Comparison of ENCODE assay signal across 13 cellular contexts in the genomic region with DNA sequence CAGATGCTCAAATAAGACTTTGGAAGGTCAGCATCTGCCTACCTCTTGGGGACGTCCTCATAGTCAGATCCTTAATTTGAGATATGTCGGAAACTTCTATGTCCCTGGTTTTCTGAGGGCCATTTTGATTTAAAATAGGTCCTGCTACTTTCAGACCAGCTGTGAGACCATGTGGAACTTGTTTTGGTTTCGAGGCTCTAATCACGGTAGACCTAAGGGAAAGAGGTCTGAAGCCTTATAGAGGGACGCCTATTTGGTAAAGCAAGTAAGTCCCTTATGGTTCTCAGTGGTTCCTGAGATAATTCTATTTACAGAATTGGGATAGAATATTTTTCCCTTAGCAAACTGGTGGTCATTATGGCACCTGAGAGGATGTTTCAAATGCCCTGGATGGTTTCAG.
DNase-seq lines count a peak whose midpoint lies in the region; ATAC-seq, FAIRE-seq and TF ChIP-seq lines count a peak whose summit lies in the region.
"Had no signal": no experiment of that assay in that cellular context is flagged by ENCODE, and none has a peak within 500 bp of the region (broad histone marks: within the 10 kb centered on the region; RNA-seq: fewer than 3 reads in every experiment).

No MANE protein-coding gene starts in this region.

- no peak overlapping the region for H3K27ac ChIP-seq in K562 (ENCODE audit: extremely low read depth, low read depth, low read length)

- no peaks in the 10 kb centered on the region for H3K9me3 ChIP-seq in K562 (replicated peaks; ENCODE audit: control insufficient read depth, insufficient read depth, low read depth, low read length)

- no peak for TF ChIP-seq CTCF in GM12865 (IDR thresholded peaks at IDR 0.05; ENCODE audit: insufficient read depth, low read depth, low read length, missing control alignments)
- TF ChIP-seq CTCF in K562 (IDR thresholded peaks at IDR 0.05 in 2 of 3, conservative IDR thresholded peaks at IDR 0.05 in 1 of 3; ENCODE audit: insufficient read depth in 2 of 3, low read depth in 1 of 3, low read length in 3 of 3): no peak

- DNase-seq in GM12865 (ENCODE audit: low read depth) (peak; percentile 61), K562 (ENCODE audit: extremely low read depth in 1 of 4, low spot score in 3 of 4) (no peak), SIG-M5 treated with dmso at 0.1 percent for 504 hours (lab: John Stamatoyannopoulos, UW; ENCODE audit: unreplicated experiment) (no peak), activated T-cell treated with anti-CD3 and anti-CD28 coated beads for 4 hours (no peak), cerebellar nuclear complex (lab: John Stamatoyannopoulos, UW) (no peak)
- DNase-seq in activated naive CD4-positive, alpha-beta T cell (lab: John Stamatoyannopoulos, UW): no peak
- DNase-seq: DMS79 treated with DMSO at 0.1 percent for 48 hours, GOT3, NCI-H1417 treated with DMSO at 0.1 percent for 48 hours, NCI-H187 treated with DMSO at 0.1 percent for 48 hours, T-helper 17 cell had no signal

- 8% methylated on average over 5 of the region's 5 CpGs for WGBS in K562 (ENCODE audit: insufficient coverage, low coverage, missing lambda C conversion rate)

- no peaks in the 10 kb centered on the region; a peak in 1 of 5 replicates for H3K27me3 ChIP-seq in K562 (ENCODE audit: control insufficient read depth in 2 of 2, insufficient read depth in 2 of 2, low read length in 2 of 2)

- intact Hi-C loops in K562 (cut with micrococcal nuclease): no loop called here

- peaks cover 0 to 5% of the 10 kb centered on the region in 2 experiments; a peak in 1 of 5 replicates for H3K4me1 ChIP-seq in K562 (replicated peaks in 1 of 2; ENCODE audit: control insufficient read depth in 2 of 2, insufficient read depth in 2 of 2, low read length in 2 of 2)

- H3K9ac ChIP-seq in K562 (ENCODE audit: insufficient read depth in 1 of 2, low read depth in 2 of 2, low read length in 2 of 2): no peak overlapping the region

- in situ Hi-C loops in K562 (cut with MboI): no loop called here

- no peaks in the 10 kb centered on the region for H3K36me3 ChIP-seq in K562 (ENCODE audit: control insufficient read depth, insufficient read depth, low read length)

- H3K79me2 ChIP-seq in K562 (ENCODE audit: control insufficient read depth, insufficient read depth, low read length): no peaks in the 10 kb centered on the region

- CTCF ChIA-PET in K562 (lab: Yijun Ruan, JAX; ENCODE audit: low intra/inter-chr PET ratio): no interaction called here

- no peak for TF ChIP-seq EP300 in K562 (IDR thresholded peaks at IDR 0.05; ENCODE audit: low read length)

- POLR2A ChIA-PET in K562 (lab: Yijun Ruan, JAX): interaction anchor here (0.5 kb wide), 1 partner anchor 169 kb away, joined by 3 read pairs; no protein-coding TSS in a partner anchor

- TF ChIP-seq RAD21 in K562 (CRISPR knock-in tag; conservative IDR thresholded peaks at IDR 0.05 in 1 of 2, IDR thresholded peaks at IDR 0.05 in 1 of 2): no peak

- no peaks in the 10 kb centered on the region for H3K9me1 ChIP-seq in K562 (ENCODE audit: control insufficient read depth, insufficient read depth, low read length)

- H4K20me1 ChIP-seq in K562 (replicated peaks; ENCODE audit: control insufficient read depth, insufficient read depth, low read length): no peaks in the 10 kb centered on the region

- H3K4me3 ChIP-seq in GM12865 (ENCODE audit: low read depth, low read length) (no peak overlapping the region), K562 (no peak overlapping the region)

- no peak overlapping the region for H3K4me2 ChIP-seq in K562 (ENCODE audit: insufficient read depth, low read length)

- ATAC-seq in GM19324 (IDR thresholded peaks at IDR 0.05; ENCODE audit: low FRiP score, unreplicated experiment): peak; percentile 60
- ATAC-seq in HG03342 (IDR thresholded peaks at IDR 0.05; ENCODE audit: unreplicated experiment): peak; percentile 48
- ATAC-seq in K562: no peak

- H2AFZ ChIP-seq in K562 (ENCODE audit: low read depth, low read length): peak overlapping the region; percentile 62; the same call in 1 of the 2 replicates

- no peak for TF ChIP-seq POLR2A in K562 (conservative IDR thresholded peaks at IDR 0.05)

- no TSS peak for BruUV-seq in K562 (replicated peaks; lab: Mats Ljungman, UMichigan)

- no peak for FAIRE-seq in K562 (lab: Jason Lieb, UNC)

TF ChIP-seq in K562, 482 proteins besides CTCF, POLR2A, EP300 and RAD21 (continues in another document):
- TF ChIP-seq, protein P1, sequence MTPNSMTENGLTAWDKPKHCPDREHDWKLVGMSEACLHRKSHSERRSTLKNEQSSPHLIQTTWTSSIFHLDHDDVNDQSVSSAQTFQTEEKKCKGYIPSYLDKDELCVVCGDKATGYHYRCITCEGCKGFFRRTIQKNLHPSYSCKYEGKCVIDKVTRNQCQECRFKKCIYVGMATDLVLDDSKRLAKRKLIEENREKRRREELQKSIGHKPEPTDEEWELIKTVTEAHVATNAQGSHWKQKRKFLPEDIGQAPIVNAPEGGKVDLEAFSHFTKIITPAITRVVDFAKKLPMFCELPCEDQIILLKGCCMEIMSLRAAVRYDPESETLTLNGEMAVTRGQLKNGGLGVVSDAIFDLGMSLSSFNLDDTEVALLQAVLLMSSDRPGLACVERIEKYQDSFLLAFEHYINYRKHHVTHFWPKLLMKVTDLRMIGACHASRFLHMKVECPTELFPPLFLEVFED (CRISPR knock-in tag; conservative IDR thresholded peaks at IDR 0.05): no peak
- no peak for TF ChIP-seq NR4A1 (CRISPR knock-in tag; IDR thresholded peaks at IDR 0.05)
- TF ChIP-seq NR4A1 (tag; IDR thresholded peaks at IDR 0.05): no peak
- TF ChIP-seq, protein P2, sequence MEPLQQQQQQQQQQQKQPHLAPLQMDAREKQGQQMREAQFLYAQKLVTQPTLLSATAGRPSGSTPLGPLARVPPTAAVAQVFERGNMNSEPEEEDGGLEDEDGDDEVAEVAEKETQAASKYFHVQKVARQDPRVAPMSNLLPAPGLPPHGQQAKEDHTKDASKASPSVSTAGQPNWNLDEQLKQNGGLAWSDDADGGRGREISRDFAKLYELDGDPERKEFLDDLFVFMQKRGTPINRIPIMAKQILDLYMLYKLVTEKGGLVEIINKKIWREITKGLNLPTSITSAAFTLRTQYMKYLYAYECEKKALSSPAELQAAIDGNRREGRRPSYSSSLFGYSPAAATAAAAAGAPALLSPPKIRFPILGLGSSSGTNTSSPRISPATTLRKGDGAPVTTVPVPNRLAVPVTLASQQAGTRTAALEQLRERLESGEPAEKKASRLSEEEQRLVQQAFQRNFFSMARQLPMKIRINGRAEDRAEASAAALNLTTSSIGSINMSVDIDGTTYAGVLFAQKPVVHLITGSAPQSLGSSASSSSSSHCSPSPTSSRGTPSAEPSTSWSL (CRISPR knock-in tag; IDR thresholded peaks at IDR 0.05; ENCODE audit: borderline replicate concordance): no peak
- TF ChIP-seq CXXC5 (CRISPR knock-in tag; IDR thresholded peaks at IDR 0.05): no peak
- TF ChIP-seq, protein P3, sequence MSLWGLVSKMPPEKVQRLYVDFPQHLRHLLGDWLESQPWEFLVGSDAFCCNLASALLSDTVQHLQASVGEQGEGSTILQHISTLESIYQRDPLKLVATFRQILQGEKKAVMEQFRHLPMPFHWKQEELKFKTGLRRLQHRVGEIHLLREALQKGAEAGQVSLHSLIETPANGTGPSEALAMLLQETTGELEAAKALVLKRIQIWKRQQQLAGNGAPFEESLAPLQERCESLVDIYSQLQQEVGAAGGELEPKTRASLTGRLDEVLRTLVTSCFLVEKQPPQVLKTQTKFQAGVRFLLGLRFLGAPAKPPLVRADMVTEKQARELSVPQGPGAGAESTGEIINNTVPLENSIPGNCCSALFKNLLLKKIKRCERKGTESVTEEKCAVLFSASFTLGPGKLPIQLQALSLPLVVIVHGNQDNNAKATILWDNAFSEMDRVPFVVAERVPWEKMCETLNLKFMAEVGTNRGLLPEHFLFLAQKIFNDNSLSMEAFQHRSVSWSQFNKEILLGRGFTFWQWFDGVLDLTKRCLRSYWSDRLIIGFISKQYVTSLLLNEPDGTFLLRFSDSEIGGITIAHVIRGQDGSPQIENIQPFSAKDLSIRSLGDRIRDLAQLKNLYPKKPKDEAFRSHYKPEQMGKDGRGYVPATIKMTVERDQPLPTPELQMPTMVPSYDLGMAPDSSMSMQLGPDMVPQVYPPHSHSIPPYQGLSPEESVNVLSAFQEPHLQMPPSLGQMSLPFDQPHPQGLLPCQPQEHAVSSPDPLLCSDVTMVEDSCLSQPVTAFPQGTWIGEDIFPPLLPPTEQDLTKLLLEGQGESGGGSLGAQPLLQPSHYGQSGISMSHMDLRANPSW (CRISPR knock-in tag; IDR thresholded peaks at IDR 0.05): no peak
- TF ChIP-seq SRSF9 (IDR thresholded peaks at IDR 0.05; ENCODE audit: borderline replicate concordance, low read depth, low read length): no peak
- no peak for TF ChIP-seq HNRNPH1 (optimal IDR thresholded peaks at IDR 0.05; ENCODE audit: low read depth, low read length)
- TF ChIP-seq ZNF140 (CRISPR knock-in tag; IDR thresholded peaks at IDR 0.05): no peak
- TF ChIP-seq ZNF239 (CRISPR knock-in tag; IDR thresholded peaks at IDR 0.05): no peak
- TF ChIP-seq, protein P4, sequence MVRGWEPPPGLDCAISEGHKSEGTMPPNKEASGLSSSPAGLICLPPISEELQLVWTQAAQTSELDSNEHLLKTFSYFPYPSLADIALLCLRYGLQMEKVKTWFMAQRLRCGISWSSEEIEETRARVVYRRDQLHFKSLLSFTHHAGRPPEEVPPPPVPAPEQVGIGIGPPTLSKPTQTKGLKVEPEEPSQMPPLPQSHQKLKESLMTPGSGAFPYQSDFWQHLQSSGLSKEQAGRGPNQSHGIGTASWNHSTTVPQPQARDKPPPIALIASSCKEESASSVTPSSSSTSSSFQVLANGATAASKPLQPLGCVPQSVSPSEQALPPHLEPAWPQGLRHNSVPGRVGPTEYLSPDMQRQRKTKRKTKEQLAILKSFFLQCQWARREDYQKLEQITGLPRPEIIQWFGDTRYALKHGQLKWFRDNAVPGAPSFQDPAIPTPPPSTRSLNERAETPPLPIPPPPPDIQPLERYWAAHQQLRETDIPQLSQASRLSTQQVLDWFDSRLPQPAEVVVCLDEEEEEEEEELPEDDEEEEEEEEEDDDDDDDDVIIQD (CRISPR knock-in tag; IDR thresholded peaks at IDR 0.05): no peak
- no peak for TF ChIP-seq RBM39 (optimal IDR thresholded peaks at IDR 0.05; ENCODE audit: low read depth, low read length)
- TF ChIP-seq, protein P5, sequence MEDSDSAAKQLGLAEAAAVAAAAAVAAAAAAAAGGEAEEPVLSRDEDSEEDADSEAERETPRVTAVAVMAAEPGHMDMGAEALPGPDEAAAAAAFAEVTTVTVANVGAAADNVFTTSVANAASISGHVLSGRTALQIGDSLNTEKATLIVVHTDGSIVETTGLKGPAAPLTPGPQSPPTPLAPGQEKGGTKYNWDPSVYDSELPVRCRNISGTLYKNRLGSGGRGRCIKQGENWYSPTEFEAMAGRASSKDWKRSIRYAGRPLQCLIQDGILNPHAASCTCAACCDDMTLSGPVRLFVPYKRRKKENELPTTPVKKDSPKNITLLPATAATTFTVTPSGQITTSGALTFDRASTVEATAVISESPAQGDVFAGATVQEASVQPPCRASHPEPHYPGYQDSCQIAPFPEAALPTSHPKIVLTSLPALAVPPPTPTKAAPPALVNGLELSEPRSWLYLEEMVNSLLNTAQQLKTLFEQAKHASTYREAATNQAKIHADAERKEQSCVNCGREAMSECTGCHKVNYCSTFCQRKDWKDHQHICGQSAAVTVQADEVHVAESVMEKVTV (CRISPR knock-in tag; IDR thresholded peaks at IDR 0.05): no peak
